10 cellular contexts compared by ENCODE assay signal in genomic region chrX:78754917-78755316, GRCh38. TPM values are rescaled to one million over a fixed set of nuclear protein-coding genes. Genes with fewer than 3 reads are reported as not detected.
A peak's percentile ranks its signal among the peaks of the same experiment; 100 is the strongest.
DNase-seq lines count a peak whose midpoint lies in the region; ATAC-seq, FAIRE-seq and TF ChIP-seq lines count a peak whose summit lies in the region.
"Had no signal": no experiment of that assay in that cellular context is flagged by ENCODE, and none has a peak within 500 bp of the region (broad histone marks: within the 10 kb centered on the region; RNA-seq: fewer than 3 reads in every experiment).

No MANE protein-coding gene starts in this region.

- no peak overlapping the region for H3K4me3 ChIP-seq in transverse colon
- H3K4me3 ChIP-seq: vagina had no signal

- H3K4me1 ChIP-seq in transverse colon = peaks cover 0 to 12% (median 0%) of the 10 kb centered on the region in 4 donors
- H3K4me1 ChIP-seq: vagina had no signal

- TF ChIP-seq EP300 in transverse colon (IDR thresholded peaks at IDR 0.05; ENCODE audit: low read depth) = no peak

- no peak for DNase-seq in transverse colon
- no peak for DNase-seq in amygdala (lab: John Stamatoyannopoulos, UW)
- no peak for DNase-seq in frontal cortex (ENCODE audit: low spot score in 2 of 2)
- DNase-seq in stimulated activated CD4-positive, alpha-beta T cell treated with anti-CD3 and anti-CD28 coated beads, Interleukin-4, amount 100 ng/mL, for 24 hours = no peak
- DNase-seq: GDM1 had no signal

- 70 to 96% methylated on average over 4 to 5 of the region's 5 CpGs for WGBS in transverse colon (ENCODE audit: low coverage in 1 of 2), 2 donors

- intact Hi-C loops in transverse colon (cut with DNase I; ENCODE audit: low total_unique reads) = no loop called here

- FAIRE-seq in frontal cortex (lab: Jason Lieb, UNC) = no peak

- H3K36me3 ChIP-seq in transverse colon = no peaks in the 10 kb centered on the region
- H3K36me3 ChIP-seq: vagina had no signal

- H3K27ac ChIP-seq in transverse colon = peak overlapping the region in 3 of 4 donors; percentile 50 to 69 (median 68)
- H3K27ac ChIP-seq: vagina had no signal

- H3K27me3 ChIP-seq in transverse colon = no peaks in the 10 kb centered on the region
- H3K27me3 ChIP-seq: vagina had no signal

- no peak for TF ChIP-seq POLR2A in transverse colon (IDR thresholded peaks at IDR 0.05)

- in situ Hi-C loops in transverse colon (cut with MboI; ENCODE audit: low pct_ligation_motif_present in 1 of 4, low pct_unique_long_range_greater_than_20kb in 1 of 4, low sequenced_read_pairs in 3 of 4) = no loop called here

- ATAC-seq in GM19035 (IDR thresholded peaks at IDR 0.05; ENCODE audit: unreplicated experiment) (peak; percentile 90), HG02678 (IDR thresholded peaks at IDR 0.05; ENCODE audit: unreplicated experiment) (peak; percentile 97), HG03575 (IDR thresholded peaks at IDR 0.05; ENCODE audit: extremely low read depth, insufficient number of reproducible peaks, low FRiP score, unreplicated experiment) (peak; percentile 91)
- ATAC-seq: Right ventricle myocardium inferior had no signal

- TF ChIP-seq CTCF in transverse colon (IDR thresholded peaks at IDR 0.05) = no peak

- H3K9me3 ChIP-seq in transverse colon = no peaks in the 10 kb centered on the region
- H3K9me3 ChIP-seq: vagina had no signal

RNA-seq across cellular contexts. Expression of gene LPAR4, which starts 7.4 kb away (rescaled TPM):
- total RNA-seq in transverse colon = under 1 TPM in 1 of 4 donors, not detected in 3; 0.16 TPM
- 2.9 TPM for total RNA-seq in frontal cortex
- total RNA-seq: vagina had no signal
